33 cellular contexts compared by ENCODE assay signal in genomic region chr3:135131290-135131689, GRCh38.
"Had no signal": no experiment of that assay in that cellular context is flagged by ENCODE, and none has a peak within 500 bp of the region (broad histone marks: within the 10 kb centered on the region; RNA-seq: fewer than 3 reads in every experiment).

No MANE protein-coding gene starts in this region.

- H3K36me3 ChIP-seq: adrenal gland, cardiac muscle cell had no signal

- H3K36me3 Mint-ChIP-seq: activated CD4-positive, alpha-beta memory T cell treated with anti-CD3 and anti-CD28 coated beads for 36 hours; activated naive CD4-positive, alpha-beta T cell treated with anti-CD3 and anti-CD28 coated beads, Interleukin-2, amount 50 U/mL, for 72 hours; activated naive CD8-positive, alpha-beta T cell treated with anti-CD3 and anti-CD28 coated beads for 36 hours had no signal

- H3K27me3 Mint-ChIP-seq: activated B cell treated with CpG ODN at 0.5 μM for 24 hours; activated CD4-positive, alpha-beta memory T cell treated with anti-CD3 and anti-CD28 coated beads for 36 hours; activated CD4-positive, alpha-beta T cell treated with anti-CD3 and anti-CD28 coated beads, Interleukin-2, amount 10 ng/mL, durations not matched to agents 24 days and 14 days; activated CD8-positive, alpha-beta T cell treated with anti-CD3 and anti-CD28 coated beads for 36 hours; activated naive CD8-positive, alpha-beta T cell treated with anti-CD3 and anti-CD28 coated beads for 36 hours; activated T-helper 17 cell treated with anti-CD3 and anti-CD28 coated beads, Interleukin-2, amount 50 U/mL, for 72 hours had no signal

- H3K4me1 Mint-ChIP-seq: activated B cell treated with CpG ODN at 0.5 μM for 24 hours; activated CD4-positive, alpha-beta T cell treated with anti-CD3 and anti-CD28 coated beads, Interleukin-2, amount 10 ng/mL, durations not matched to agents 24 days and 14 days; activated naive CD8-positive, alpha-beta T cell treated with anti-CD3 and anti-CD28 coated beads for 36 hours; activated T-helper 17 cell treated with anti-CD3 and anti-CD28 coated beads, Interleukin-2, amount 50 U/mL, for 72 hours had no signal

- H3K4me1 ChIP-seq: adrenal gland, body of pancreas had no signal

- H3K27me3 ChIP-seq: adrenal gland, body of pancreas had no signal

- H3K9me3 Mint-ChIP-seq: activated B cell treated with CpG ODN at 0.5 μM for 24 hours; activated CD4-positive, alpha-beta memory T cell treated with anti-CD3 and anti-CD28 coated beads for 36 hours; activated CD4-positive, alpha-beta T cell treated with anti-CD3 and anti-CD28 coated beads, Interleukin-2, amount 10 ng/mL, durations not matched to agents 24 days and 14 days; activated CD8-positive, alpha-beta T cell treated with anti-CD3 and anti-CD28 coated beads for 36 hours; activated naive CD8-positive, alpha-beta T cell treated with anti-CD3 and anti-CD28 coated beads for 36 hours; activated T-cell treated with anti-CD3 and anti-CD28 coated beads, Interleukin-2, amount 50 U/mL, for 4 hours; activated T-cell treated with anti-CD3 and anti-CD28 coated beads, Interleukin-2, amount 50 U/mL, for 72 hours; activated T-helper 1 cell treated with anti-CD3 and anti-CD28 coated beads, Interleukin-12 subunit alpha, Interleukin-12 subunit beta, Interleukin-2, Interleukin-4 antibody, amounts not matched to agents 30 ng/mL and 10 ng/mL and 1 ng/mL, durations not matched to agents 14 hours and 24 hours and 36 hours; activated T-helper 17 cell treated with anti-CD3 and anti-CD28 coated beads, Interleukin-2, amount 50 U/mL, for 72 hours; T-helper 1 cell treated with Interleukin-12 subunit alpha and Interleukin-12 subunit beta and Interleukin-4 antibody, amounts not matched to agents 30 μg/mL and 1 μg/mL, for 36 hours; T-helper 2 cell treated with Interferon-gamma antibody and Interleukin-4, amounts not matched to agents 5 μg/mL and 100 μg/mL, for 36 hours had no signal

- DNase-seq: activated B cell treated with CpG ODN at 0.5 μM for 24 hours; activated CD4-positive, alpha-beta memory T cell treated with anti-CD3 and anti-CD28 coated beads for 36 hours; activated CD4-positive, alpha-beta T cell treated with anti-CD3 and anti-CD28 coated beads for 4 hours; activated CD4-positive, alpha-beta T cell treated with anti-CD3 and anti-CD28 coated beads, Interleukin-2, amount 10 ng/mL, durations not matched to agents 24 days and 14 days; activated CD4-positive, alpha-beta T cell treated with anti-CD3 and anti-CD28 coated beads, Interleukin-2, amount 50 U/mL, for 1 hour; activated CD4-positive, alpha-beta T cell treated with anti-CD3 and anti-CD28 coated beads, Interleukin-2, amount 50 U/mL, for 4 hours; activated CD4-positive, CD25-positive, alpha-beta regulatory T cell treated with anti-CD3 and anti-CD28 coated beads, Interleukin-2, amount 50 U/mL, for 72 hours; activated CD8-positive, alpha-beta memory T cell treated with anti-CD3 and anti-CD28 coated beads, Interleukin-2, amount 50 U/mL, for 4 hours; activated CD8-positive, alpha-beta T cell treated with anti-CD3 and anti-CD28 coated beads for 36 hours; activated effector memory CD4-positive, alpha-beta T cell treated with anti-CD3 and anti-CD28 coated beads, Interleukin-2, amount 50 U/mL, for 16 hours; activated gamma-delta T cell treated with Interleukin-2 at 50 U/mL for 16 hours; activated naive CD4-positive, alpha-beta T cell; activated naive CD4-positive, alpha-beta T cell treated with anti-CD3 and anti-CD28 coated beads for 36 hours; activated naive CD4-positive, alpha-beta T cell treated with anti-CD3 and anti-CD28 coated beads, Interleukin-2, amount 50 U/mL, for 16 hours; activated naive CD8-positive, alpha-beta T cell treated with anti-CD3 and anti-CD28 coated beads for 36 hours; activated T-cell treated with anti-CD3 and anti-CD28 coated beads for 4 hours; activated T-cell treated with anti-CD3 and anti-CD28 coated beads, Interleukin-2, amount 50 U/mL, for 1 hour; activated T-cell treated with anti-CD3 and anti-CD28 coated beads, Interleukin-2, amount 50 U/mL, for 4 hours; activated T-cell treated with anti-CD3 and anti-CD28 coated beads, Interleukin-2, amount 50 U/mL, for 72 hours; adrenal gland; amniotic stem cell; aorta; body of pancreas; central memory CD4-positive, alpha-beta T cell; T-helper 2 cell; T-helper 9 cell had no signal

- H3K4me3 ChIP-seq: adrenal gland, body of pancreas, cardiac muscle cell had no signal

- H3K27ac Mint-ChIP-seq: activated B cell treated with CpG ODN at 0.5 μM for 24 hours; activated CD4-positive, alpha-beta memory T cell treated with anti-CD3 and anti-CD28 coated beads for 36 hours; activated CD4-positive, alpha-beta T cell treated with anti-CD3 and anti-CD28 coated beads, Interleukin-2, amount 10 ng/mL, durations not matched to agents 24 days and 14 days; activated CD8-positive, alpha-beta T cell treated with anti-CD3 and anti-CD28 coated beads for 36 hours; activated naive CD4-positive, alpha-beta T cell treated with anti-CD3 and anti-CD28 coated beads for 36 hours; activated naive CD4-positive, alpha-beta T cell treated with anti-CD3 and anti-CD28 coated beads, Interleukin-2, amount 50 U/mL, for 72 hours; activated naive CD8-positive, alpha-beta T cell treated with anti-CD3 and anti-CD28 coated beads for 36 hours; activated T-cell treated with anti-CD3 and anti-CD28 coated beads, Interleukin-2, amount 50 U/mL, for 72 hours; activated T-helper 1 cell treated with anti-CD3 and anti-CD28 coated beads, Interleukin-12 subunit alpha, Interleukin-12 subunit beta, Interleukin-2, Interleukin-4 antibody, amounts not matched to agents 30 ng/mL and 10 ng/mL and 1 ng/mL, durations not matched to agents 14 hours and 24 hours and 36 hours; activated T-helper 17 cell treated with anti-CD3 and anti-CD28 coated beads, Interleukin-2, amount 50 U/mL, for 72 hours; T-helper 1 cell treated with Interleukin-12 subunit alpha and Interleukin-12 subunit beta and Interleukin-4 antibody, amounts not matched to agents 30 μg/mL and 1 μg/mL, for 36 hours; T-helper 2 cell treated with Interferon-gamma antibody and Interleukin-4, amounts not matched to agents 5 μg/mL and 100 μg/mL, for 36 hours had no signal

- ATAC-seq: activated CD8-positive, alpha-beta T cell treated with anti-CD3 and anti-CD28 coated beads for 36 hours; activated naive CD4-positive, alpha-beta T cell treated with anti-CD3 and anti-CD28 coated beads, Interleukin-2, amount 50 U/mL, for 72 hours; activated T-cell treated with anti-CD3 and anti-CD28 coated beads, Interleukin-2, amount 50 U/mL, for 4 hours; activated T-cell treated with anti-CD3 and anti-CD28 coated beads, Interleukin-2, amount 50 U/mL, for 72 hours; activated T-helper 17 cell treated with anti-CD3 and anti-CD28 coated beads, Interleukin-2, amount 50 U/mL, for 72 hours; body of pancreas had no signal

- H3K9me3 ChIP-seq: adrenal gland, body of pancreas had no signal

- H3K27ac ChIP-seq: adrenal gland, body of pancreas, cardiac muscle cell, VCaP had no signal

- H3K4me3 Mint-ChIP-seq: activated B cell treated with CpG ODN at 0.5 μM for 24 hours; activated CD4-positive, alpha-beta memory T cell treated with anti-CD3 and anti-CD28 coated beads for 36 hours; activated CD4-positive, alpha-beta T cell treated with anti-CD3 and anti-CD28 coated beads, Interleukin-2, amount 10 ng/mL, durations not matched to agents 24 days and 14 days; activated CD8-positive, alpha-beta T cell treated with anti-CD3 and anti-CD28 coated beads for 36 hours; activated naive CD4-positive, alpha-beta T cell treated with anti-CD3 and anti-CD28 coated beads for 36 hours; activated naive CD8-positive, alpha-beta T cell treated with anti-CD3 and anti-CD28 coated beads for 36 hours; activated T-cell treated with anti-CD3 and anti-CD28 coated beads, Interleukin-2, amount 50 U/mL, for 4 hours; activated T-cell treated with anti-CD3 and anti-CD28 coated beads, Interleukin-2, amount 50 U/mL, for 72 hours; activated T-helper 1 cell treated with anti-CD3 and anti-CD28 coated beads, Interleukin-12 subunit alpha, Interleukin-12 subunit beta, Interleukin-2, Interleukin-4 antibody, amounts not matched to agents 30 ng/mL and 10 ng/mL and 1 ng/mL, durations not matched to agents 14 hours and 24 hours and 36 hours; activated T-helper 17 cell treated with anti-CD3 and anti-CD28 coated beads, Interleukin-2, amount 50 U/mL, for 72 hours; T-helper 1 cell treated with Interleukin-12 subunit alpha and Interleukin-12 subunit beta and Interleukin-4 antibody, amounts not matched to agents 30 μg/mL and 1 μg/mL, for 36 hours; T-helper 2 cell treated with Interferon-gamma antibody and Interleukin-4, amounts not matched to agents 5 μg/mL and 100 μg/mL, for 36 hours had no signal
